10 cellular contexts compared by ENCODE assay signal in genomic region chr20:32458061-32458836, GRCh38.
DNase-seq lines count a peak whose midpoint lies in the region; ATAC-seq and TF ChIP-seq lines count a peak whose summit lies in the region.
"Had no signal": no experiment of that assay in that cellular context is flagged by ENCODE, and none has a peak within 500 bp of the region (broad histone marks: within the 10 kb centered on the region; RNA-seq: fewer than 3 reads in every experiment).

No MANE protein-coding gene starts in this region.

- no peak overlapping the region for H3K27ac ChIP-seq in HEK293 (ENCODE audit: extremely low read depth, low read depth, low read length)
- H3K27ac ChIP-seq in muscle layer of colon (ENCODE audit: low read depth, low read length): peak overlapping the region; percentile 1
- no peak overlapping the region for H3K27ac ChIP-seq in gastrocnemius medialis
- H3K27ac ChIP-seq: left lung had no signal

- H3K27ac Mint-ChIP-seq in brain: peak overlapping the region; percentile 79 to 96 (median 84)

- no peaks in the 10 kb centered on the region for H3K27me3 Mint-ChIP-seq in brain

- POLR2A ChIA-PET in HEK293 (lab: Yijun Ruan, JAX): interaction anchor here (0.7 kb wide), 1 partner anchor 595 kb away, joined by 3 read pairs; no protein-coding TSS in a partner anchor

- intact Hi-C loops in gastrocnemius medialis (cut with DNase I; ENCODE audit: low total_unique reads): no loop called here

- ATAC-seq in HG03457 (IDR thresholded peaks at IDR 0.05; ENCODE audit: unreplicated experiment): no peak
- ATAC-seq in GM18870 (IDR thresholded peaks at IDR 0.05; ENCODE audit: unreplicated experiment): no peak
- ATAC-seq in gastrocnemius medialis: no peak

- CTCF ChIA-PET in HEK293 (lab: Yijun Ruan, JAX): interaction anchor here (0.6 to 1.3 kb wide), 4 partner anchors 27 to 194 kb away, joined by 3 to 5 read pairs (median 4); no protein-coding TSS in a partner anchor

- H3K9me3 Mint-ChIP-seq in brain: no peaks in the 10 kb centered on the region

- H3K9ac ChIP-seq in muscle layer of colon (ENCODE audit: low read length): no peak overlapping the region

- no peak for TF ChIP-seq CTCF in BE2C (IDR thresholded peaks at IDR 0.05; ENCODE audit: low read depth, low read length)
- TF ChIP-seq CTCF in HEK293 (tag by site-specific recombination; IDR thresholded peaks at IDR 0.05): no peak
- TF ChIP-seq CTCF in brain (conservative IDR thresholded peaks at IDR 0.05): no peak
- no peak for TF ChIP-seq CTCF in gastrocnemius medialis (IDR thresholded peaks at IDR 0.05 in 4 of 5, conservative IDR thresholded peaks at IDR 0.05 in 1 of 5)

- peaks cover 26% of the 10 kb centered on the region for H3K36me3 ChIP-seq in BE2C
- H3K36me3 ChIP-seq in HEK293 (ENCODE audit: control insufficient read depth in 2 of 2, insufficient read depth in 1 of 2, low read length in 2 of 2): peaks cover 0 to 11% of the 10 kb centered on the region in 2 experiments; a peak in 1 of 3 replicates
- peaks cover 25% of the 10 kb centered on the region for H3K36me3 ChIP-seq in muscle layer of colon (ENCODE audit: insufficient read depth, low read length)
- no peaks in the 10 kb centered on the region for H3K36me3 ChIP-seq in MG63
- no peaks in the 10 kb centered on the region for H3K36me3 ChIP-seq in gastrocnemius medialis

- DNase-seq in BE2C (no peak), MG63 (no peak), gastrocnemius medialis (no peak)
- DNase-seq: activated effector memory CD4-positive, alpha-beta T cell treated with Interleukin-2 at 50 U/mL for 16 hours had no signal

- H3K4me1 Mint-ChIP-seq in brain: peaks cover 41% of the 10 kb centered on the region

- H3K4me3 ChIP-seq in BE2C (ENCODE audit: low read depth, low read length): peak overlapping the region; percentile 48
- H3K4me3 ChIP-seq in HEK293 (ENCODE audit: low read depth, low read length): no peak overlapping the region
- H3K4me3 ChIP-seq in muscle layer of colon (ENCODE audit: low read depth in 1 of 2, low read length in 2 of 2): peak overlapping the region in 1 of 2 donors; percentile 32
- H3K4me3 ChIP-seq in MG63: no peak overlapping the region
- H3K4me3 ChIP-seq in gastrocnemius medialis: no peak overlapping the region

- H3K9me3 ChIP-seq in BE2C: no peaks in the 10 kb centered on the region
- no peaks in the 10 kb centered on the region for H3K9me3 ChIP-seq in HEK293 (ENCODE audit: control insufficient read depth, insufficient read depth, low read depth, low read length)
- H3K9me3 ChIP-seq in muscle layer of colon (ENCODE audit: low read length): no peaks in the 10 kb centered on the region
- no peaks in the 10 kb centered on the region for H3K9me3 ChIP-seq in MG63
- no peaks in the 10 kb centered on the region for H3K9me3 ChIP-seq in gastrocnemius medialis
- H3K9me3 ChIP-seq: left lung had no signal

- H3K4me3 Mint-ChIP-seq in brain: peak overlapping the region; percentile 74 to 77 (median 74)

- H3K36me3 Mint-ChIP-seq in brain: peaks cover 11% of the 10 kb centered on the region

- H3K27me3 ChIP-seq in BE2C (no peaks in the 10 kb centered on the region), muscle layer of colon (ENCODE audit: control insufficient read depth in 1 of 2, insufficient read depth in 2 of 2, low read length in 2 of 2) (no peaks in the 10 kb centered on the region), MG63 (no peaks in the 10 kb centered on the region), gastrocnemius medialis (no peaks in the 10 kb centered on the region)
- H3K27me3 ChIP-seq: left lung had no signal

- TF ChIP-seq POLR2A in gastrocnemius medialis (IDR thresholded peaks at IDR 0.05): no peak

- in situ Hi-C loops in gastrocnemius medialis (cut with MboI; ENCODE audit: low sequenced_read_pairs in 4 of 4): no loop called here

- H3K4me1 ChIP-seq in BE2C (peaks cover 20% of the 10 kb centered on the region), HEK293 (ENCODE audit: control insufficient read depth, insufficient read depth, low read length) (no peaks in the 10 kb centered on the region; the same call in 1 of the 2 replicates), muscle layer of colon (ENCODE audit: insufficient read depth, low read length) (peaks cover 25% of the 10 kb centered on the region), gastrocnemius medialis (peaks cover 4 to 13% of the 10 kb centered on the region in 2 donors)

TF ChIP-seq in HEK293, 187 proteins besides CTCF, POLR2A, EP300 and RAD21:
- TF ChIP-seq ZBTB8A (tag by site-specific recombination; IDR thresholded peaks at IDR 0.05): no peak
- peak; percentile 13; the same call in 1 of the 2 replicates for TF ChIP-seq ZBTB20 (tag by site-specific recombination; IDR thresholded peaks at IDR 0.05)
